ENCODE assay signal across 8 cellular contexts in the genomic region with DNA sequence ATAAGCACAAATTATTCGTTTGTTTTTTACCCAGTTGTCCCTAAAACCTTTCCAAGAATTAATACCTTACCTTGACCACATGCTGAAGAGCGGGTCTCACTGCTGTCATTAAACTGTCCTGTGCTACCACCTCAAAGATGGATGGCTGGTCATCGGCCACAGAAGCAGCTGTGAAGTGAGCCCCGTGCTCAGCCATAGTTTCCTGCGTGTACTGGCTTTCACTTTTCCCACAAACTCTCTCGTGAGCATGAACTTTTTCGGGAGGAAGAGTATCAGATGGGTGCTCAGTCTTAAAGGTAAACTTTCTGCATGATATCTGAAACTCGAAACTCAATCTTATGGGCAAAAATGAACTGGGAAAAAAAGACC. TPM values are rescaled to one million over a fixed set of nuclear protein-coding genes. Genes with fewer than 3 reads are reported as not detected.
DNase-seq lines count a peak whose midpoint lies in the region; ATAC-seq and TF ChIP-seq lines count a peak whose summit lies in the region.

No MANE protein-coding gene starts in this region.

- no peaks in the 10 kb centered on the region for H3K9me3 ChIP-seq in ascending aorta
- no peaks in the 10 kb centered on the region for H3K9me3 ChIP-seq in stomach smooth muscle (ENCODE audit: control insufficient read depth in 2 of 2, low read length in 2 of 2)

- intact Hi-C loops in ascending aorta (cut with DNase I) = loop anchor here (1.0 to 10.0 kb wide), 3 partner anchors 9 to 593 kb away; partner anchors contain the start of genes AP2B1 and LIG3

- peak overlapping the region; percentile 72 to 82 for H3K4me3 ChIP-seq in ascending aorta
- H3K4me3 ChIP-seq in stomach smooth muscle (ENCODE audit: low read length in 2 of 2) = peak overlapping the region; percentile 79 to 96

- no peak for ATAC-seq in GM21619 (IDR thresholded peaks at IDR 0.05; ENCODE audit: unreplicated experiment)

- H3K4me1 ChIP-seq in ascending aorta (peaks cover 0 to 12% of the 10 kb centered on the region in 2 donors), stomach smooth muscle (ENCODE audit: control insufficient read depth, insufficient read depth, low read length) (peaks cover 18% of the 10 kb centered on the region)

- H3K27me3 ChIP-seq in ascending aorta (no peaks in the 10 kb centered on the region), stomach smooth muscle (ENCODE audit: control insufficient read depth in 1 of 2, insufficient read depth in 2 of 2, low read length in 2 of 2) (no peaks in the 10 kb centered on the region)

- TF ChIP-seq CTCF in ascending aorta (IDR thresholded peaks at IDR 0.05) = no peak

- H3K9ac ChIP-seq in stomach smooth muscle (ENCODE audit: low read length in 2 of 2) = peak overlapping the region; percentile 89 to 97

- H3K36me3 ChIP-seq in ascending aorta (peaks cover 0 to 20% of the 10 kb centered on the region in 2 donors), stomach smooth muscle (ENCODE audit: control insufficient read depth in 2 of 2, insufficient read depth in 2 of 2, low read length in 2 of 2) (peaks cover 7 to 9% of the 10 kb centered on the region in 2 donors)

- DNase-seq in AG20443 (ENCODE audit: low spot score) = peak; percentile 27
- peak; percentile 43 for DNase-seq in HT-29 (ENCODE audit: low spot score)
- no peak for DNase-seq in ascending aorta (ENCODE audit: low spot score in 2 of 2)
- peak; percentile 14 for DNase-seq in inferior parietal cortex (ENCODE audit: extremely low spot score)
- no peak for DNase-seq in stimulated activated CD4-positive, alpha-beta T cell treated with anti-CD3 and anti-CD28 coated beads, Interleukin-4, amount 100 ng/mL, for 24 hours
- DNase-seq in NCI-H446 treated with DMSO at 0.1 percent for 48 hours (lab: John Stamatoyannopoulos, UW) = no peak

- H3K27ac ChIP-seq in ascending aorta (peak overlapping the region; percentile 85 to 94), stomach smooth muscle (ENCODE audit: low read length) (peak overlapping the region; percentile 87)

RNA-seq across cellular contexts. Expression of gene PEX12, which starts 0.6 kb away (rescaled TPM):
- total RNA-seq in HT-29 (2014; rRNA removed; shearing (Covaris generic)) = 3.8 and 6.1 TPM in 2 replicates
- total RNA-seq in ascending aorta = 5.6 TPM

RNA-seq across cellular contexts. Expression of gene AP2B1, which starts 9.3 kb away (rescaled TPM):
- total RNA-seq in HT-29 (2014; rRNA removed; shearing (Covaris generic)) = 65.0 and 65.8 TPM in 2 replicates
- 59.5 TPM for total RNA-seq in ascending aorta

RNA-seq across cellular contexts. Expression of gene SLFN14, which starts 17.2 kb away (rescaled TPM):
- not detected in 2 replicates for total RNA-seq in HT-29 (2014; rRNA removed; shearing (Covaris generic))
- not detected for total RNA-seq in ascending aorta

RNA-seq across cellular contexts. Expression of gene SLFN12L, which starts 40.3 kb away (rescaled TPM):
- not detected in 2 replicates for total RNA-seq in HT-29 (2014; rRNA removed; shearing (Covaris generic))
- not detected for total RNA-seq in ascending aorta

Comparison
In these comparisons a context has a peak if more than half of its experiments do, and no peak if none do; other contexts are left out.
1. DNase-seq: peak in AG20443 (single experiment), HT-29 (single experiment) and inferior parietal cortex (single experiment); none in ascending aorta (0 of 2), stimulated activated CD4-positive, alpha-beta T cell treated with anti-CD3 and anti-CD28 coated beads, Interleukin-4, amount 100 ng/mL, for 24 hours (single experiment) and NCI-H446 treated with DMSO at 0.1 percent for 48 hours (single experiment).